Comparison of ENCODE assay signal across 8 cellular contexts in the genomic region with DNA sequence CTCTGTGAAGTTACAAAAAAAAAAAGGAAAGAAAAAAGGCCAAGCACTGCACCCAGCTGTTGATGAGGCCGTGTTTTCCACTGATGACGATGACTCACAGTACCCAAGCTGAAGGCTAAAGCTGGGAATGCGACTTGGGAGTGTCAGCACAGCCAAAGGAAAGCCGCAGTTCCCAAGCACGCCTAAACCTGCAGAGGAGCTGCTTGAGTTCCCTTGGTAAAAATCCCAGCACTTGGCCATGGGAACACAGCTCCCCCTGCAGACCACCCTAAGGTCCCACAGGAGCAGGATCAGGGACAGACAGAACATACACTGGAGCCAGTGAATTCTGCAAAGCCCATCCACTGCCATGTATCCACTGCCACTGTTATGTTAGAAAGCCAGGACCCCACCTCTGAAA. TPM values are rescaled to one million over a fixed set of nuclear protein-coding genes. Genes with fewer than 3 reads are reported as not detected.
DNase-seq lines count a peak whose midpoint lies in the region; ATAC-seq and TF ChIP-seq lines count a peak whose summit lies in the region.

No MANE protein-coding gene starts in this region.

- H3K27me3 Mint-ChIP-seq in CD8-positive, alpha-beta T cell (ENCODE audit: low read depth) = no peaks in the 10 kb centered on the region

- H3K36me3 Mint-ChIP-seq in CD8-positive, alpha-beta T cell = peaks cover 82% of the 10 kb centered on the region

- intact Hi-C loops in psoas muscle (cut with DNase I) = loop anchor here in 1 of 2 donors (5.0 kb wide), 1 partner anchor 121 kb away; no protein-coding TSS in a partner anchor
- intact Hi-C loops in CD8-positive, alpha-beta T cell (cut with DNase I, micrococcal nuclease) = no loop called here

- H3K27ac Mint-ChIP-seq in CD8-positive, alpha-beta T cell = no peak overlapping the region

- CTCF ChIA-PET in CD8-positive, alpha-beta T cell (lab: Charles Lee) = interaction anchor here (0.6 to 2.6 kb wide), 5 partner anchors 8 to 242 kb away, joined by 3 to 8 read pairs (median 6); no protein-coding TSS in a partner anchor

- WGBS in psoas muscle, 3 donors = 6 to 24% (median 9%) methylated on average over 5 of the region's 5 CpGs

- H3K27ac ChIP-seq in foreskin keratinocyte (no peak overlapping the region), psoas muscle (no peak overlapping the region)
- H3K27ac ChIP-seq in CD8-positive, alpha-beta T cell (ENCODE audit: low read depth, low read length) = no peak overlapping the region

- H3K4me1 Mint-ChIP-seq in CD8-positive, alpha-beta T cell (ENCODE audit: low read depth) = no peaks in the 10 kb centered on the region

- no peaks in the 10 kb centered on the region for H3K4me1 ChIP-seq in foreskin keratinocyte
- no peaks in the 10 kb centered on the region for H3K4me1 ChIP-seq in psoas muscle
- H3K4me1 ChIP-seq in CD8-positive, alpha-beta T cell (ENCODE audit: insufficient read depth, low read length) = no peaks in the 10 kb centered on the region

- peak; percentile 97 for TF ChIP-seq CTCF in foreskin keratinocyte (conservative IDR thresholded peaks at IDR 0.05)
- peak; percentile 63 for TF ChIP-seq CTCF in psoas muscle (IDR thresholded peaks at IDR 0.05)
- no peak for TF ChIP-seq CTCF in CD8-positive, alpha-beta T cell (IDR thresholded peaks at IDR 0.05)

- H3K36me3 ChIP-seq in psoas muscle (ENCODE audit: insufficient read depth in 1 of 2, low read depth in 1 of 2) = peaks cover 0 to 26% of the 10 kb centered on the region in 2 donors
- H3K36me3 ChIP-seq in CD8-positive, alpha-beta T cell (ENCODE audit: insufficient read depth, low read length) = peaks cover 8% of the 10 kb centered on the region

- H3K27me3 ChIP-seq in foreskin keratinocyte (no peaks in the 10 kb centered on the region), psoas muscle (ENCODE audit: insufficient read depth in 3 of 3, low read length in 2 of 3) (no peaks in the 10 kb centered on the region)
- H3K27me3 ChIP-seq in CD8-positive, alpha-beta T cell (ENCODE audit: insufficient read depth, low read length) = no peaks in the 10 kb centered on the region

- ATAC-seq in SK-N-SH treated with all-trans-retinoic acid at 6 μM for 48 hours (peak; percentile 94), foreskin keratinocyte (peak; percentile 98), psoas muscle (peak; percentile 91 to 93 (median 93)), GM19463 (IDR thresholded peaks at IDR 0.05; ENCODE audit: unreplicated experiment) (no peak), GM19395 (IDR thresholded peaks at IDR 0.05; ENCODE audit: unreplicated experiment) (no peak)
- ATAC-seq in CD8-positive, alpha-beta T cell = no peak

- peaks cover 3% of the 10 kb centered on the region for H3K9me3 Mint-ChIP-seq in CD8-positive, alpha-beta T cell

- POLR2A ChIA-PET in CD8-positive, alpha-beta T cell (lab: Charles Lee) = no interaction called here

- H3K4me3 Mint-ChIP-seq in CD8-positive, alpha-beta T cell = no peak overlapping the region

- no peaks in the 10 kb centered on the region for H3K9me3 ChIP-seq in psoas muscle
- no peaks in the 10 kb centered on the region for H3K9me3 ChIP-seq in CD8-positive, alpha-beta T cell (ENCODE audit: low read length)

- H3K4me3 ChIP-seq in psoas muscle = no peak overlapping the region
- no peak overlapping the region for H3K4me3 ChIP-seq in CD8-positive, alpha-beta T cell (ENCODE audit: low read depth, low read length)

- DNase-seq in AG08395 (ENCODE audit: low spot score) (peak; percentile 93), HCEC 1CT (peak; percentile 93), foreskin keratinocyte (peak; percentile 91 to 95), psoas muscle (peak; percentile 50 to 64)
- DNase-seq in CD8-positive, alpha-beta T cell = no peak

TF ChIP-seq in SK-N-SH treated with all-trans-retinoic acid at 6 μM for 48 hours, 23 proteins besides CTCF, POLR2A, EP300 and RAD21:
- TF ChIP-seq CSDC2 (CRISPR knock-in tag; IDR thresholded peaks at IDR 0.05) = no peak
- TF ChIP-seq, protein P1, sequence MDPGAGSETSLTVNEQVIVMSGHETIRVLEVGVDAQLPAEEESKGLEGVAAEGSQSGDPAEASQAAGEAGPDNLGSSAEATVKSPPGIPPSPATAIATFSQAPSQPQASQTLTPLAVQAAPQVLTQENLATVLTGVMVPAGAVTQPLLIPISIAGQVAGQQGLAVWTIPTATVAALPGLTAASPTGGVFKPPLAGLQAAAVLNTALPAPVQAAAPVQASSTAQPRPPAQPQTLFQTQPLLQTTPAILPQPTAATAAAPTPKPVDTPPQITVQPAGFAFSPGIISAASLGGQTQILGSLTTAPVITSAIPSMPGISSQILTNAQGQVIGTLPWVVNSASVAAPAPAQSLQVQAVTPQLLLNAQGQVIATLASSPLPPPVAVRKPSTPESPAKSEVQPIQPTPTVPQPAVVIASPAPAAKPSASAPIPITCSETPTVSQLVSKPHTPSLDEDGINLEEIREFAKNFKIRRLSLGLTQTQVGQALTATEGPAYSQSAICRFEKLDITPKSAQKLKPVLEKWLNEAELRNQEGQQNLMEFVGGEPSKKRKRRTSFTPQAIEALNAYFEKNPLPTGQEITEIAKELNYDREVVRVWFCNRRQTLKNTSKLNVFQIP (CRISPR knock-in tag; IDR thresholded peaks at IDR 0.05; ENCODE audit: borderline replicate concordance, low read depth) = no peak
- no peak for TF ChIP-seq BACH2 (CRISPR knock-in tag; IDR thresholded peaks at IDR 0.05; ENCODE audit: borderline replicate concordance)
- no peak for TF ChIP-seq ZNF565 (CRISPR knock-in tag; conservative IDR thresholded peaks at IDR 0.05; ENCODE audit: low read depth)
- TF ChIP-seq ZFP30 (CRISPR knock-in tag; IDR thresholded peaks at IDR 0.05) = no peak

RNA-seq across cellular contexts. Expression of a gene that starts 39.9 kb away (rescaled TPM):
- total RNA-seq in foreskin keratinocyte = 27.8 and 31.2 TPM in 2 replicates
- 24.3 and 26.2 TPM in 2 replicates for polyA plus RNA-seq in foreskin keratinocyte
- total RNA-seq in psoas muscle = 10 to 100 TPM; 17.9 to 28.3 (median 25.1) TPM
- 10 to 100 TPM; 11.1 to 33.1 (median 29.5) TPM for polyA plus RNA-seq in psoas muscle
- total RNA-seq in CD8-positive, alpha-beta T cell = 10 to 100 TPM; 36.6 to 44.7 TPM

Comparison
In these comparisons a context has a peak if more than half of its experiments do, and no peak if none do; other contexts are left out.
1. DNase-seq: peak in AG08395 (single experiment), HCEC 1CT (single experiment), foreskin keratinocyte (2 of 2) and psoas muscle (2 of 2); none in CD8-positive, alpha-beta T cell (0 of 7).
2. ATAC-seq: peak in SK-N-SH treated with all-trans-retinoic acid at 6 μM for 48 hours (single experiment), foreskin keratinocyte (single experiment) and psoas muscle (4 of 4); none in GM19463 (single experiment), GM19395 (single experiment) and CD8-positive, alpha-beta T cell (single experiment).